ENCODE assay signal across 22 cellular contexts in genomic region chr9:103266064-103266463, GRCh38.
DNase-seq lines count a peak whose midpoint lies in the region; TF ChIP-seq lines count a peak whose summit lies in the region.
"Had no signal": no experiment of that assay in that cellular context is flagged by ENCODE, and none has a peak within 500 bp of the region (broad histone marks: within the 10 kb centered on the region; RNA-seq: fewer than 3 reads in every experiment).

No MANE protein-coding gene starts in this region.

- H3K36me3 ChIP-seq in prostate gland, result no peaks in the 10 kb centered on the region
- H3K36me3 ChIP-seq in tibial artery, result no peaks in the 10 kb centered on the region
- H3K36me3 ChIP-seq: BE2C, BLaER1 had no signal

- 22% methylated on average over 5 of the region's 5 CpGs for WGBS in prostate gland

- no peak for TF ChIP-seq POLR2A in prostate gland (IDR thresholded peaks at IDR 0.05)

- H3K27me3 ChIP-seq in prostate gland (replicated peaks; ENCODE audit: insufficient read depth) (no peaks in the 10 kb centered on the region), tibial artery (no peaks in the 10 kb centered on the region)
- H3K27me3 ChIP-seq: BE2C, BLaER1 had no signal

- TF ChIP-seq CTCF in 22Rv1 (IDR thresholded peaks at IDR 0.05) (no peak), VCaP (conservative IDR thresholded peaks at IDR 0.05) (no peak), prostate gland (IDR thresholded peaks at IDR 0.05) (no peak), tibial artery (IDR thresholded peaks at IDR 0.05) (no peak)

- H3K27ac ChIP-seq in 22Rv1 (peak overlapping the region; percentile 38), VCaP (peak overlapping the region; percentile 93), prostate gland (peak overlapping the region in 1 of 2 donors; percentile 78), tibial artery (no peak overlapping the region)
- H3K27ac ChIP-seq: BLaER1 had no signal

- DNase-seq in prostate gland (ENCODE audit: low spot score) (peak; percentile 11), tibial artery (no peak), COR-L47 (lab: John Stamatoyannopoulos, UW) (no peak)
- DNase-seq: 8988T; ACHN; BE2C; C1 segment of cervical spinal cord; Caco-2; Calu3; CD4-positive, alpha-beta memory T cell; CD4-positive, CD25-positive, alpha-beta regulatory T cell; CD8-positive, alpha-beta memory T cell; DMS153; DMS53; DMS79; DND-41; EL; GDM1 had no signal

- intact Hi-C loops in prostate gland (cut with DNase I), result no loop called here
- intact Hi-C loops in tibial artery (cut with DNase I; ENCODE audit: low total_unique reads), result no loop called here

- H3K4me1 ChIP-seq in prostate gland (replicated peaks), result no peaks in the 10 kb centered on the region
- H3K4me1 ChIP-seq in tibial artery, result no peaks in the 10 kb centered on the region
- H3K4me1 ChIP-seq: BE2C, BLaER1, Caco-2 had no signal

- H3K9me3 ChIP-seq in prostate gland (no peaks in the 10 kb centered on the region), tibial artery (no peaks in the 10 kb centered on the region)
- H3K9me3 ChIP-seq: BE2C, BLaER1, Caco-2 had no signal

- H3K4me3 ChIP-seq in prostate gland, result no peak overlapping the region
- no peak overlapping the region for H3K4me3 ChIP-seq in tibial artery
- H3K4me3 ChIP-seq: BLaER1, GM12878 had no signal

Comparison
In these comparisons a context has a peak if more than half of its experiments do, and no peak if none do; other contexts are left out.
1. H3K27ac ChIP-seq: peak in 22Rv1 (single experiment) and VCaP (single experiment); none in tibial artery (0 of 2).